20 cellular contexts compared by ENCODE assay signal in the genomic region with DNA sequence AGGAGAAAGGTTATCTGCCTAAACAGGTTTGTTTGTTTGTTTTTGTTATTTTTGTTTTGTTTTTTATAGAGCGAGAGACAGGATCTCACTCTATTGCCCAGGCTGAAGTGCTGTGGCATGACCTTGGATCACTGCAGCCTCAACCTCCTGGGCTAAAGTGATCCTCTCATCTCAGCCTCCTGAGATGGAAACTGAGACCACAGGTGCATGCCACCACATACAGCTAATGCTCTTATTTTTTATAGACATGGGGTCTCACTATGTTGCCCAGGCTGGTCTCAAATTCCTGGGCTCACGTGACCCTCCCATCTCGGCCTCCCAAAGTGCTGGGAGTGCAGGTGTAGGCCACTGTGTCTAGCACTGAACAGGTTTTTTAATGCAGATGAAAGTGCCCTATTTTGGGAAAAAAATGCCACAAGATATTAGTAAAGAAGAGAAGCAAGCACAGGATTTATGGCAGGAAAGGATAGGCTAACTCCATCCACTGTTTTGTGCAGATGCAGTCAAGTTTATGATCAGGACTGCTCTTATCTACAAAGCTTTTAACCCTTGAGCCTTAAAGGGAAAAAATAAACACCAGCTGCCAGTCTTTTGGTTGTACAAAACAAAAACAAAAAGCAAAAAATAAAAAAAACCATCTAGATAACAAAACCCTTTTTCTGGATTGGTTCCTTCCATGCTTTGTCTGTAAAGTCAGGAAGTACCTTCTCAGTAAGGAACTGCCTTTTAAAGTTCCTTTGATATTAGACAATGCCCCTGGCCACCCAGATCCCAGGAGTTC. TPM values are rescaled to one million over a fixed set of nuclear protein-coding genes. Genes with fewer than 3 reads are reported as not detected.
DNase-seq lines count a peak whose midpoint lies in the region; TF ChIP-seq lines count a peak whose summit lies in the region.
"Had no signal": no experiment of that assay in that cellular context is flagged by ENCODE, and none has a peak within 500 bp of the region (broad histone marks: within the 10 kb centered on the region; RNA-seq: fewer than 3 reads in every experiment).

No MANE protein-coding gene starts in this region.

- TF ChIP-seq CTCF in Caco-2 (IDR thresholded peaks at IDR 0.05; ENCODE audit: insufficient read depth in 1 of 2, low read depth in 1 of 2, low read length in 1 of 2, severe bottlenecking in 1 of 2, unreplicated experiment in 1 of 2) (no peak), Loucy (conservative IDR thresholded peaks at IDR 0.05; ENCODE audit: low read length) (no peak), endothelial cell (IDR thresholded peaks at IDR 0.05; ENCODE audit: unreplicated experiment) (no peak), neural crest cell (conservative IDR thresholded peaks at IDR 0.05) (no peak)

- H3K27ac Mint-ChIP-seq in Caco-2 (ENCODE audit: unreplicated experiment) (peak overlapping the region; percentile 39), endothelial cell (ENCODE audit: unreplicated experiment) (peak overlapping the region; percentile 96), neural crest cell (ENCODE audit: unreplicated experiment) (peak overlapping the region; percentile 7)
- no peak overlapping the region for H3K27ac Mint-ChIP-seq in CD4-positive, alpha-beta memory T cell
- H3K27ac Mint-ChIP-seq: activated naive CD8-positive, alpha-beta T cell treated with anti-CD3 and anti-CD28 coated beads, Interleukin-2, amount 10 ng/mL, durations not matched to agents 7 days and 5 days; natural killer cell treated with Interleukin-12 subunit alpha and Interleukin-12 subunit beta and Interleukin-15 and Interleukin-18, amount 100 ng/mL, for 72 hours had no signal

- H4K20me1 ChIP-seq in Loucy (ENCODE audit: insufficient read depth, low read length, poor library complexity, severe bottlenecking) = no peaks in the 10 kb centered on the region

- H3K9me3 Mint-ChIP-seq in Caco-2 (ENCODE audit: unreplicated experiment) (no peaks in the 10 kb centered on the region), endothelial cell (ENCODE audit: unreplicated experiment) (no peaks in the 10 kb centered on the region), neural crest cell (no peaks in the 10 kb centered on the region)
- H3K9me3 Mint-ChIP-seq in CD4-positive, alpha-beta memory T cell = no peaks in the 10 kb centered on the region
- H3K9me3 Mint-ChIP-seq: activated naive CD8-positive, alpha-beta T cell treated with anti-CD3 and anti-CD28 coated beads, Interleukin-2, amount 10 ng/mL, durations not matched to agents 7 days and 5 days; CD8-positive, alpha-beta memory T cell; natural killer cell treated with Interleukin-12 subunit alpha and Interleukin-12 subunit beta and Interleukin-15 and Interleukin-18, amount 100 ng/mL, for 72 hours had no signal

- CTCF ChIA-PET in Caco-2 (lab: Charles Lee) = no interaction called here
- CTCF ChIA-PET in CD4-positive, alpha-beta memory T cell (lab: Charles Lee; ENCODE audit: partially characterized antibody) = no interaction called here

- H3K4me2 ChIP-seq in Loucy (ENCODE audit: low read depth, low read length, poor library complexity, severe bottlenecking) = peak overlapping the region; percentile 33

- no peaks in the 10 kb centered on the region; the same call in 1 of the 2 replicates for H3K36me3 ChIP-seq in Caco-2 (ENCODE audit: control insufficient read depth, insufficient read depth, low read length)
- H3K36me3 ChIP-seq in Loucy (ENCODE audit: insufficient read depth, low read length) = no peaks in the 10 kb centered on the region
- no peaks in the 10 kb centered on the region for H3K36me3 ChIP-seq in CD4-positive, alpha-beta memory T cell (ENCODE audit: insufficient read depth, low read length)
- H3K36me3 ChIP-seq: SJCRH30, tibial nerve had no signal

- H3K4me1 ChIP-seq in Caco-2 (peaks cover 19% of the 10 kb centered on the region), Loucy (ENCODE audit: insufficient read depth, low read length, poor library complexity, severe bottlenecking) (peaks cover 28% of the 10 kb centered on the region)
- H3K4me1 ChIP-seq in CD4-positive, alpha-beta memory T cell (ENCODE audit: insufficient read depth, low read length) = peaks cover 50% of the 10 kb centered on the region

- intact Hi-C loops in Caco-2 (cut with micrococcal nuclease; ENCODE audit: unreplicated experiment) = no loop called here
- intact Hi-C loops in CD4-positive, alpha-beta memory T cell (cut with micrococcal nuclease) = no loop called here

- no peak overlapping the region for H3K9ac ChIP-seq in Loucy (ENCODE audit: low read depth, low read length, poor library complexity, severe bottlenecking)

- H2AFZ ChIP-seq in Loucy (ENCODE audit: low read length) = no peak overlapping the region

- H3K9me2 ChIP-seq in Loucy (replicated peaks; ENCODE audit: low read depth, low read length) = no peaks in the 10 kb centered on the region

- H3K4me3 Mint-ChIP-seq in Caco-2 (ENCODE audit: unreplicated experiment) (no peak overlapping the region), endothelial cell (ENCODE audit: unreplicated experiment) (no peak overlapping the region), neural crest cell (no peak overlapping the region)
- peak overlapping the region in 3 of 8 donors; percentile 27 to 45 (median 27) for H3K4me3 Mint-ChIP-seq in CD4-positive, alpha-beta memory T cell
- H3K4me3 Mint-ChIP-seq: activated naive CD8-positive, alpha-beta T cell treated with anti-CD3 and anti-CD28 coated beads, Interleukin-2, amount 10 ng/mL, durations not matched to agents 7 days and 5 days; CD8-positive, alpha-beta memory T cell; natural killer cell treated with Interleukin-12 subunit alpha and Interleukin-12 subunit beta and Interleukin-15 and Interleukin-18, amount 100 ng/mL, for 72 hours had no signal

- H3K27ac ChIP-seq in CD4-positive, alpha-beta memory T cell (ENCODE audit: low read depth, low read length) = no peak overlapping the region
- H3K27ac ChIP-seq: SJCRH30, tibial nerve had no signal

- no peaks in the 10 kb centered on the region for H3F3A ChIP-seq in Loucy (ENCODE audit: low read depth)

- DNase-seq in Caco-2 = no peak
- no peak for DNase-seq in endothelial cell (ENCODE audit: low spot score)
- DNase-seq in neural crest cell (ENCODE audit: low read depth, low spot score) = no peak
- no peak for DNase-seq in NCI-H2227 treated with DMSO at 0.1 percent for 48 hours (lab: John Stamatoyannopoulos, UW)
- no peak for DNase-seq in CD4-positive, alpha-beta memory T cell
- DNase-seq in mucosa of gallbladder (ENCODE audit: low spot score) = no peak
- DNase-seq in effector CD4-positive, alpha-beta T cell = no peak
- DNase-seq: activated naive CD8-positive, alpha-beta T cell treated with anti-CD3 and anti-CD28 coated beads, Interleukin-2, amount 10 ng/mL, durations not matched to agents 7 days and 5 days; CD8-positive, alpha-beta memory T cell; glutamatergic neuron; H7; Karpas-422; NCI-H1105; NCI-H524; SJCRH30; stimulated activated CD4-positive, alpha-beta T cell treated with anti-CD3 and anti-CD28 coated beads, Interleukin-12 subunit alpha, Interleukin-12 subunit beta, amount 100 ng/mL, for 4 hours had no signal

- H3K27me3 Mint-ChIP-seq in Caco-2 (ENCODE audit: insufficient read depth, unreplicated experiment) (no peaks in the 10 kb centered on the region), endothelial cell (ENCODE audit: unreplicated experiment) (peaks cover 13% of the 10 kb centered on the region), neural crest cell (ENCODE audit: low read depth) (no peaks in the 10 kb centered on the region)
- H3K27me3 Mint-ChIP-seq in CD4-positive, alpha-beta memory T cell = no peaks in the 10 kb centered on the region
- H3K27me3 Mint-ChIP-seq: activated naive CD8-positive, alpha-beta T cell treated with anti-CD3 and anti-CD28 coated beads, Interleukin-2, amount 10 ng/mL, durations not matched to agents 7 days and 5 days; natural killer cell treated with Interleukin-12 subunit alpha and Interleukin-12 subunit beta and Interleukin-15 and Interleukin-18, amount 100 ng/mL, for 72 hours had no signal

- no peaks in the 10 kb centered on the region for H3K27me3 ChIP-seq in Caco-2 (replicated peaks; ENCODE audit: control insufficient read depth, insufficient read depth, low read length)
- H3K27me3 ChIP-seq in Loucy (ENCODE audit: insufficient read depth, low read length, poor library complexity, severe bottlenecking) = no peaks in the 10 kb centered on the region
- H3K27me3 ChIP-seq in CD4-positive, alpha-beta memory T cell (ENCODE audit: insufficient read depth, low read length) = no peaks in the 10 kb centered on the region
- H3K27me3 ChIP-seq: SJCRH30, tibial nerve had no signal

- BruUV-seq in Caco-2 (replicated peaks; lab: Mats Ljungman, UMichigan) = no TSS peak

- POLR2A ChIA-PET in Caco-2 (lab: Charles Lee) = no interaction called here
- POLR2A ChIA-PET in CD4-positive, alpha-beta memory T cell (lab: Charles Lee; ENCODE audit: partially characterized antibody) = no interaction called here

- peaks cover 79% of the 10 kb centered on the region for H3K79me2 ChIP-seq in Loucy (ENCODE audit: insufficient read depth, low read length)

- H3K4me1 Mint-ChIP-seq in Caco-2 (ENCODE audit: low read depth, unreplicated experiment) = peaks cover 47% of the 10 kb centered on the region
- H3K4me1 Mint-ChIP-seq in endothelial cell (ENCODE audit: unreplicated experiment) = peaks cover 91% of the 10 kb centered on the region
- peaks cover 58% of the 10 kb centered on the region for H3K4me1 Mint-ChIP-seq in neural crest cell
- H3K4me1 Mint-ChIP-seq in CD4-positive, alpha-beta memory T cell = peaks cover 47 to 81% (median 66%) of the 10 kb centered on the region in 4 donors

- H3K9me3 ChIP-seq in Caco-2 (no peaks in the 10 kb centered on the region), Loucy (ENCODE audit: insufficient read depth, low read depth, low read length) (no peaks in the 10 kb centered on the region)
- no peaks in the 10 kb centered on the region for H3K9me3 ChIP-seq in CD4-positive, alpha-beta memory T cell (ENCODE audit: control insufficient read depth in 1 of 2, low read length in 2 of 2)
- H3K9me3 ChIP-seq: tibial nerve had no signal

- H3K4me3 ChIP-seq in Caco-2 (ENCODE audit: low read depth, low read length) = no peak overlapping the region
- no peak overlapping the region for H3K4me3 ChIP-seq in Loucy (ENCODE audit: low read length, poor library complexity, severe bottlenecking)
- H3K4me3 ChIP-seq in CD4-positive, alpha-beta memory T cell (ENCODE audit: low read length in 2 of 2) = no peak overlapping the region
- H3K4me3 ChIP-seq: lung, SJCRH30 had no signal

- H3K36me3 Mint-ChIP-seq in Caco-2 (ENCODE audit: insufficient read depth, unreplicated experiment) (peaks cover 6% of the 10 kb centered on the region), endothelial cell (ENCODE audit: low read depth, unreplicated experiment) (peaks cover 9% of the 10 kb centered on the region), neural crest cell (ENCODE audit: low read depth) (no peaks in the 10 kb centered on the region)
- peaks cover 0 to 3% of the 10 kb centered on the region in 2 donors for H3K36me3 Mint-ChIP-seq in CD4-positive, alpha-beta memory T cell
- H3K36me3 Mint-ChIP-seq: natural killer cell treated with Interleukin-12 subunit alpha and Interleukin-12 subunit beta and Interleukin-15 and Interleukin-18, amount 100 ng/mL, for 72 hours had no signal

RNA-seq across cellular contexts. Expression of gene MAP4K3, which starts 29.4 kb away (rescaled TPM):
- total RNA-seq in Caco-2 (2022) = 46.1 and 50.7 TPM in 2 replicates
- 51.1 TPM for total RNA-seq in endothelial cell (ENCODE audit: unreplicated experiment)
- 32.3 and 37.1 TPM in 2 replicates for total RNA-seq in neural crest cell
- total RNA-seq in CD4-positive, alpha-beta memory T cell = 10 to 100 TPM; 16.1 to 18.1 TPM
- 1 to 10 TPM; 1.7 to 2.6 TPM for polyA plus RNA-seq in CD4-positive, alpha-beta memory T cell
- total RNA-seq in mucosa of gallbladder = 69.2 TPM

Comparison
In these comparisons a context has a peak if more than half of its experiments do, and no peak if none do; other contexts are left out.
1. H3K27ac Mint-ChIP-seq: peak in Caco-2 (single experiment), endothelial cell (single experiment) and neural crest cell (single experiment); none in CD4-positive, alpha-beta memory T cell (0 of 7).